ENCODE assay signal across 8 cellular contexts in the genomic region with DNA sequence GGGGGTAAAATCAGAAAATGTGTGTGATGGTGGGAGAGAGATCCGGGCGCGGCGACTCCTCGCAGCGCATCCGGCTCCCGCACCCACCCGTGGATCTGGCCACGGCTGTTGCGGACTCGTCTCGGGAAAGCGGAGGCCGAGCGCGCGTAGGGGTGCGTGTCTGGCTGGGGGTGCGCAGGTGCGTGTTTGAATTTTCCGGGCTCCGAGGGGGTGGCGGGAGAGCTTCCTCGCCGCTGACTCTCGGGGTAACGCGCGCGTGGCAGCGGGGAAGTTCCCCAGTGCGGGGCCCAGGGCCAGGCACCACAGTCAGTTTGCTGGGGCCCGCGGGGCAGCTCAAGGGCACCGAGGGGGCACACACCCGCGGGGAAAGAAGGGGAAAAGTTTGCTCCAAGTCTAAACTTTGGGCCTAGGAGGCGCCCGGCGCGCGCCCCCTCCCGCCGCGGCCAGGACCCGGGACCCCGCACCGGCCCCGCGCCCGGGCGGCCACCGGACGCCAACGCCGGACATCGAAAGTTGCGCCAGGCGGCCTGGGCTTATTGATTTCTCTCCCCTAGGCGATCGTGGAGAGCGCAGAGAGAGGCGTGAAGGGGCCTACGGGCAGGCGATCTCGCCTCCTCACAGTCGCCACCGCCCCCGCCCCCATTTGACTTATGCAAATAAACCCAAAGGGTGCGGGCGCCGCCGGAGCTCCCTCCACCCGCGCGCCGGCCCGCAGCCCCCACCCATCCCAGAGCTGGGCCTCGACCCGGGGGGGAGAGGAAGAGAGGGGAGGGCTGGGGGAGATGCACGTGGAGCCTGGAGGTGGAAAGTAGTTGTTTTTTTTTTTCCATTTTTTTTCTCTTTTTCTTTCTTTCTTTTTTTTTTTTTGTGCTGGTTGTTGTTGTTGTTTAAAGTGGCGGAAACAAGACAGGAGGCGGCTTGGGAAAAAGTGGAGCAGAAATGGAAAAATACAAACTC. TPM values are rescaled to one million over a fixed set of nuclear protein-coding genes. Genes with fewer than 3 reads are reported as not detected.
DNase-seq lines count a peak whose midpoint lies in the region; ATAC-seq, FAIRE-seq and TF ChIP-seq lines count a peak whose summit lies in the region.

No MANE protein-coding gene starts in this region.

- no peaks in the 10 kb centered on the region for H3K9me2 ChIP-seq in MM.1S (replicated peaks; ENCODE audit: insufficient read depth, low read length)

- H3K27ac ChIP-seq in MM.1S (ENCODE audit: low read length) (no peak overlapping the region), colonic mucosa (peak overlapping the region; percentile 94), liver (ENCODE audit: low read depth in 1 of 2, low read length in 2 of 2) (peak overlapping the region; percentile 84 to 99)

- no peaks in the 10 kb centered on the region for H3K9me3 Mint-ChIP-seq in activated CD4-positive, alpha-beta T cell treated with anti-CD3 and anti-CD28 coated beads for 36 hours (ENCODE audit: low read depth)

- peaks cover 57% of the 10 kb centered on the region for H3K4me1 Mint-ChIP-seq in activated CD4-positive, alpha-beta T cell treated with anti-CD3 and anti-CD28 coated beads for 36 hours

- CTCF ChIA-PET in activated CD4-positive, alpha-beta T cell treated with anti-CD3 and anti-CD28 coated beads for 36 hours (lab: Charles Lee) = interaction anchor here (0.6 to 1.3 kb wide), 9 partner anchors 9 to 519 kb away, joined by 3 to 4 read pairs (median 3); no protein-coding TSS in a partner anchor

- intact Hi-C loops in activated CD4-positive, alpha-beta T cell treated with anti-CD3 and anti-CD28 coated beads for 36 hours (cut with DNase I, micrococcal nuclease) = loop anchor here (1.0 to 10.0 kb wide), 14 partner anchors 86 to 1262 kb away; a partner anchor contains a TSS
- intact Hi-C loops in colonic mucosa (cut with DNase I) = loop anchor here (5.0 to 10.0 kb wide), 4 partner anchors 278 to 578 kb away; no protein-coding TSS in a partner anchor

- TF ChIP-seq POLR2A in GM12891 (IDR thresholded peaks at IDR 0.05; ENCODE audit: low read depth, low read length) = no peak

- H3K4me1 ChIP-seq in MM.1S (ENCODE audit: low read length) (peaks cover 6% of the 10 kb centered on the region), colonic mucosa (no peaks in the 10 kb centered on the region), liver (ENCODE audit: control insufficient read depth in 4 of 4, insufficient read depth in 4 of 4, low read length in 3 of 4) (peaks cover 4 to 38% (median 15%) of the 10 kb centered on the region in 4 donors)

- H3K27me3 Mint-ChIP-seq in activated CD4-positive, alpha-beta T cell treated with anti-CD3 and anti-CD28 coated beads for 36 hours = no peaks in the 10 kb centered on the region

- no peaks in the 10 kb centered on the region for H4K20me1 ChIP-seq in MM.1S (ENCODE audit: insufficient read depth, low read length)

- ATAC-seq in activated CD4-positive, alpha-beta T cell treated with anti-CD3 and anti-CD28 coated beads for 36 hours = peak; percentile 17
- ATAC-seq in HG02884 (IDR thresholded peaks at IDR 0.05; ENCODE audit: unreplicated experiment) (no peak), GM18861 (IDR thresholded peaks at IDR 0.05; ENCODE audit: unreplicated experiment) (no peak)

- no peak for FAIRE-seq in GM12891 (lab: Jason Lieb, UNC)

- POLR2A ChIA-PET in activated CD4-positive, alpha-beta T cell treated with anti-CD3 and anti-CD28 coated beads for 36 hours (lab: Charles Lee) = interaction anchor here (0.5 to 2.8 kb wide), 11 partner anchors 186 to 520 kb away, joined by 3 to 20 read pairs (median 3); no protein-coding TSS in a partner anchor

- peak overlapping the region; percentile 86 for H2AFZ ChIP-seq in MM.1S (ENCODE audit: low read length)

- TF ChIP-seq CTCF in MM.1S (IDR thresholded peaks at IDR 0.05; ENCODE audit: low read length) (no peak), colonic mucosa (IDR thresholded peaks at IDR 0.05) (no peak), liver (IDR thresholded peaks at IDR 0.05; ENCODE audit: low read depth, low read length, missing input control) (no peak)

- peaks cover 11% of the 10 kb centered on the region for H3K27me3 ChIP-seq in MM.1S (replicated peaks; ENCODE audit: insufficient read depth, low read length)
- no peaks in the 10 kb centered on the region for H3K27me3 ChIP-seq in colonic mucosa
- H3K27me3 ChIP-seq in liver (ENCODE audit: control insufficient read depth in 4 of 4, insufficient read depth in 4 of 4, low read length in 3 of 4) = no peaks in the 10 kb centered on the region

- no peak for DNase-seq in GM12891 (ENCODE audit: insufficient read length, low spot score)
- DNase-seq in MM.1S = peak; percentile 53
- peak; percentile 83 for DNase-seq in activated CD4-positive, alpha-beta T cell treated with anti-CD3 and anti-CD28 coated beads for 36 hours
- DNase-seq in colonic mucosa = peak; percentile 87
- peak; percentile 85 for DNase-seq in stimulated activated CD4-positive, alpha-beta T cell treated with anti-CD3 and anti-CD28 coated beads, Interleukin-4, amount 100 ng/mL, for 1 hour

- H3K36me3 Mint-ChIP-seq in activated CD4-positive, alpha-beta T cell treated with anti-CD3 and anti-CD28 coated beads for 36 hours (ENCODE audit: low read depth) = peaks cover 14% of the 10 kb centered on the region

- H3K27ac Mint-ChIP-seq in activated CD4-positive, alpha-beta T cell treated with anti-CD3 and anti-CD28 coated beads for 36 hours = peak overlapping the region; percentile 95

- peak overlapping the region; percentile 91 for H3K4me3 Mint-ChIP-seq in activated CD4-positive, alpha-beta T cell treated with anti-CD3 and anti-CD28 coated beads for 36 hours

- under 1% methylated on average over 84 of the region's 84 CpGs for WGBS in liver

- H3K9me3 ChIP-seq in MM.1S (replicated peaks; ENCODE audit: insufficient read depth, low read length) (no peaks in the 10 kb centered on the region), colonic mucosa (no peaks in the 10 kb centered on the region), liver (ENCODE audit: control insufficient read depth in 4 of 4, low read length in 3 of 4) (no peaks in the 10 kb centered on the region)

- H3K36me3 ChIP-seq in MM.1S (replicated peaks; ENCODE audit: insufficient read depth, low read length) (no peaks in the 10 kb centered on the region), colonic mucosa (no peaks in the 10 kb centered on the region), liver (ENCODE audit: control insufficient read depth in 4 of 4, insufficient read depth in 3 of 4, low read depth in 1 of 4, low read length in 3 of 4) (no peaks in the 10 kb centered on the region)

- H3K79me2 ChIP-seq in MM.1S (ENCODE audit: low read length) = no peaks in the 10 kb centered on the region

- TF ChIP-seq RAD21 in liver (IDR thresholded peaks at IDR 0.05) = no peak

- H3K4me2 ChIP-seq in MM.1S (ENCODE audit: low read depth, low read length) = peak overlapping the region; percentile 99

- peak overlapping the region; percentile 78 for H3K4me3 ChIP-seq in MM.1S (ENCODE audit: low read length)
- H3K4me3 ChIP-seq in colonic mucosa = peak overlapping the region; percentile 51
- peak overlapping the region; percentile 76 to 96 (median 89) for H3K4me3 ChIP-seq in liver (ENCODE audit: low read depth in 1 of 3, low read length in 3 of 3)

- peaks cover 16% of the 10 kb centered on the region for H3F3A ChIP-seq in MM.1S (ENCODE audit: insufficient read depth, low read length)

- H3K9ac ChIP-seq in MM.1S (ENCODE audit: low read length) (peak overlapping the region; percentile 79), colonic mucosa (ENCODE audit: low read depth in 2 of 2, low read length in 2 of 2) (peak overlapping the region; percentile 93 to 96), liver (ENCODE audit: low read depth in 1 of 2, low read length in 2 of 2) (peak overlapping the region; percentile 66 to 92)

TF ChIP-seq in GM12891, 5 proteins besides CTCF, POLR2A, EP300 and RAD21:
- no peak for TF ChIP-seq POLR2AphosphoS5 (IDR thresholded peaks at IDR 0.05; ENCODE audit: low read depth, low read length)
- TF ChIP-seq POU2F2 (IDR thresholded peaks at IDR 0.05; ENCODE audit: low read depth, low read length) = 0 out of 2 replicates have a peak, but pooled peaks have one; percentile 28
- TF ChIP-seq TAF1 (IDR thresholded peaks at IDR 0.05; ENCODE audit: low read depth, low read length) = no peak
- TF ChIP-seq PAX5 (IDR thresholded peaks at IDR 0.05; ENCODE audit: insufficient read depth, low read length, severe bottlenecking) = no peak
- no peak for TF ChIP-seq SPI1 (IDR thresholded peaks at IDR 0.05; ENCODE audit: low read depth, low read length)

TF ChIP-seq in liver, 16 proteins besides CTCF, POLR2A, EP300 and RAD21:
- TF ChIP-seq SP1 (IDR thresholded peaks at IDR 0.05) (peak; percentile 11), HNF4G (IDR thresholded peaks at IDR 0.05) (no peak), JUND (IDR thresholded peaks at IDR 0.05) (no peak), TAF1 (conservative IDR thresholded peaks at IDR 0.05) (peak; percentile 41), FOXA1 (IDR thresholded peaks at IDR 0.05) (no peak), FOXA2 (IDR thresholded peaks at IDR 0.05) (no peak), GABPA (IDR thresholded peaks at IDR 0.05 in 1 of 2, conservative IDR thresholded peaks at IDR 0.05 in 1 of 2) (no peak), EGR1 (IDR thresholded peaks at IDR 0.05; ENCODE audit: low read depth in 2 of 2) (no peak), HNF4A (conservative IDR thresholded peaks at IDR 0.05) (no peak), YY1 (IDR thresholded peaks at IDR 0.05) (no peak)
- TF ChIP-seq, protein P1, sequence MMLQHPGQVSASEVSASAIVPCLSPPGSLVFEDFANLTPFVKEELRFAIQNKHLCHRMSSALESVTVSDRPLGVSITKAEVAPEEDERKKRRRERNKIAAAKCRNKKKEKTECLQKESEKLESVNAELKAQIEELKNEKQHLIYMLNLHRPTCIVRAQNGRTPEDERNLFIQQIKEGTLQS (IDR thresholded peaks at IDR 0.05) = no peak
- TF ChIP-seq, protein P2, sequence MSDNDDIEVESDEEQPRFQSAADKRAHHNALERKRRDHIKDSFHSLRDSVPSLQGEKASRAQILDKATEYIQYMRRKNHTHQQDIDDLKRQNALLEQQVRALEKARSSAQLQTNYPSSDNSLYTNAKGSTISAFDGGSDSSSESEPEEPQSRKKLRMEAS (IDR thresholded peaks at IDR 0.05) = no peak

RNA-seq across cellular contexts. Expression of a gene that starts 0.6 kb away (rescaled TPM):
- 0.47 TPM for polyA plus RNA-seq in GM12891 (2012; ENCODE audit: low read depth, missing spikeins)
- 100 to 1,000 TPM; 108 to 153 TPM for total RNA-seq in activated CD4-positive, alpha-beta T cell treated with anti-CD3 and anti-CD28 coated beads for 36 hours
- total RNA-seq in colonic mucosa = 100 to 1,000 TPM; 127 to 128 TPM
- total RNA-seq in liver = 10 to 100 TPM; 33.5 to 35.4 TPM
- polyA plus RNA-seq in liver = 10 to 100 TPM in 1 of 2 donors, 1 to 10 TPM in 1; 4.9 to 30.5 TPM
